8 cellular contexts compared by ENCODE assay signal in genomic region chr14:20327005-20327869, GRCh38. TPM values are rescaled to one million over a fixed set of nuclear protein-coding genes. Genes with fewer than 3 reads are reported as not detected.
DNase-seq lines count a peak whose midpoint lies in the region; ATAC-seq, FAIRE-seq and TF ChIP-seq lines count a peak whose summit lies in the region.

No MANE protein-coding gene starts in this region.

- peak; percentile 69 for DNase-seq in M059J (ENCODE audit: low read depth)
- DNase-seq in RWPE2 (ENCODE audit: low spot score), result no peak
- DNase-seq in right lobe of liver, result no peak
- DNase-seq in type B pancreatic cell (ENCODE audit: extremely low spot score, unreplicated experiment), result no peak
- no peak for DNase-seq in stimulated activated CD4-positive, alpha-beta T cell treated with anti-CD3 and anti-CD28 coated beads, Interleukin-15, amount 100 ng/mL, for 24 hours

- 23% methylated on average over 8 of the region's 8 CpGs for WGBS in right lobe of liver (ENCODE audit: insufficient coverage, low coverage, low lambda C conversion rate, missing lambda C conversion rate)

- no peaks in the 10 kb centered on the region for H3K27me3 ChIP-seq in RWPE2 (ENCODE audit: insufficient read depth, poor library complexity, severe bottlenecking)
- H3K27me3 ChIP-seq in right lobe of liver, result no peaks in the 10 kb centered on the region

- intact Hi-C loops in right lobe of liver (cut with DNase I), result loop anchor here in 1 of 2 donors (10.0 kb wide), 2 partner anchors 278 to 358 kb away; partner anchors contain the start of genes ANG and RNASE4

- H3K4me1 Mint-ChIP-seq in type B pancreatic cell (ENCODE audit: unreplicated experiment), result peaks cover 22% of the 10 kb centered on the region

- peak; percentile 95 for FAIRE-seq in colon (lab: Jason Lieb, UNC)

- peaks cover 29% of the 10 kb centered on the region for H3K4me1 ChIP-seq in RWPE2 (ENCODE audit: insufficient read depth, poor library complexity, severe bottlenecking)
- peaks cover 0 to 44% (median 14%) of the 10 kb centered on the region in 4 donors for H3K4me1 ChIP-seq in right lobe of liver

- H3K9me3 Mint-ChIP-seq in type B pancreatic cell, result no peaks in the 10 kb centered on the region

- ATAC-seq in GM18517 (IDR thresholded peaks at IDR 0.05; ENCODE audit: unreplicated experiment) (peak; percentile 56), RWPE2 (ENCODE audit: low read depth) (peak; percentile 63; the same call in 2 of the 3 replicates), right lobe of liver (peak; percentile 78 to 86 (median 80))

- peak overlapping the region; percentile 53 for H3K4me3 Mint-ChIP-seq in type B pancreatic cell

- H3K27ac ChIP-seq in C4-2B (no peak overlapping the region), RWPE2 (ENCODE audit: poor library complexity, severe bottlenecking) (peak overlapping the region; percentile 30), right lobe of liver (peak overlapping the region in 2 of 3 donors; percentile 7 to 94)

- H3K36me3 ChIP-seq in RWPE2 (ENCODE audit: low read depth), result peaks cover 89% of the 10 kb centered on the region
- peaks cover 0 to 58% (median 18%) of the 10 kb centered on the region in 4 donors for H3K36me3 ChIP-seq in right lobe of liver

- peak; percentile 82 for TF ChIP-seq CTCF in C4-2B (conservative IDR thresholded peaks at IDR 0.05)
- peak; percentile 97 for TF ChIP-seq CTCF in RWPE2 (IDR thresholded peaks at IDR 0.05; ENCODE audit: poor library complexity, severe bottlenecking)
- peak; percentile 77 to 84 (median 78) for TF ChIP-seq CTCF in right lobe of liver (IDR thresholded peaks at IDR 0.05)
- peak; percentile 89 for TF ChIP-seq CTCF in type B pancreatic cell (conservative IDR thresholded peaks at IDR 0.05)

- H3K9me3 ChIP-seq in RWPE2 (ENCODE audit: severe bottlenecking) (no peaks in the 10 kb centered on the region), right lobe of liver (no peaks in the 10 kb centered on the region)

- no peak for TF ChIP-seq POLR2A in right lobe of liver (IDR thresholded peaks at IDR 0.05)

- H3K27me3 Mint-ChIP-seq in type B pancreatic cell, result no peaks in the 10 kb centered on the region

- H3K4me3 ChIP-seq in RWPE2 (ENCODE audit: severe bottlenecking) (no peak overlapping the region), right lobe of liver (no peak overlapping the region)

- peaks cover 18% of the 10 kb centered on the region for H3K36me3 Mint-ChIP-seq in type B pancreatic cell

- peak overlapping the region; percentile 81 for H3K27ac Mint-ChIP-seq in type B pancreatic cell

RNA-seq across cellular contexts. Expression of gene CCNB1IP1, which starts 5.8 kb away (rescaled TPM):
- 54.8 and 57.0 TPM in 2 replicates for total RNA-seq in M059J (2014; rRNA removed; shearing (Covaris generic))
- 10 to 100 TPM; 15.7 to 55.5 (median 24.9) TPM for total RNA-seq in right lobe of liver
- total RNA-seq in type B pancreatic cell (ENCODE audit: low replicate concordance), result 76.5 and 95.9 TPM in 2 replicates

RNA-seq across cellular contexts. Expression of gene PARP2, which starts 16.2 kb away (rescaled TPM):
- 25.4 and 27.8 TPM in 2 replicates for total RNA-seq in M059J (2014; rRNA removed; shearing (Covaris generic))
- total RNA-seq in right lobe of liver (10 to 100 TPM in 2 of 6 experiments, 1 to 10 TPM in 4; 5.5 to 10.4 (median 9.1) TPM), type B pancreatic cell (ENCODE audit: low replicate concordance) (25.5 and 36.3 TPM in 2 replicates)

RNA-seq across cellular contexts. Expression of gene TTC5, which starts 21.5 kb away (rescaled TPM):
- 4.0 and 9.5 TPM in 2 replicates for total RNA-seq in M059J (2014; rRNA removed; shearing (Covaris generic))
- total RNA-seq in right lobe of liver, result 1 to 10 TPM; 3.1 to 5.1 (median 4.2) TPM
- 21.0 and 26.3 TPM in 2 replicates for total RNA-seq in type B pancreatic cell (ENCODE audit: low replicate concordance)
